8 cellular contexts compared by ENCODE assay signal in the genomic region with DNA sequence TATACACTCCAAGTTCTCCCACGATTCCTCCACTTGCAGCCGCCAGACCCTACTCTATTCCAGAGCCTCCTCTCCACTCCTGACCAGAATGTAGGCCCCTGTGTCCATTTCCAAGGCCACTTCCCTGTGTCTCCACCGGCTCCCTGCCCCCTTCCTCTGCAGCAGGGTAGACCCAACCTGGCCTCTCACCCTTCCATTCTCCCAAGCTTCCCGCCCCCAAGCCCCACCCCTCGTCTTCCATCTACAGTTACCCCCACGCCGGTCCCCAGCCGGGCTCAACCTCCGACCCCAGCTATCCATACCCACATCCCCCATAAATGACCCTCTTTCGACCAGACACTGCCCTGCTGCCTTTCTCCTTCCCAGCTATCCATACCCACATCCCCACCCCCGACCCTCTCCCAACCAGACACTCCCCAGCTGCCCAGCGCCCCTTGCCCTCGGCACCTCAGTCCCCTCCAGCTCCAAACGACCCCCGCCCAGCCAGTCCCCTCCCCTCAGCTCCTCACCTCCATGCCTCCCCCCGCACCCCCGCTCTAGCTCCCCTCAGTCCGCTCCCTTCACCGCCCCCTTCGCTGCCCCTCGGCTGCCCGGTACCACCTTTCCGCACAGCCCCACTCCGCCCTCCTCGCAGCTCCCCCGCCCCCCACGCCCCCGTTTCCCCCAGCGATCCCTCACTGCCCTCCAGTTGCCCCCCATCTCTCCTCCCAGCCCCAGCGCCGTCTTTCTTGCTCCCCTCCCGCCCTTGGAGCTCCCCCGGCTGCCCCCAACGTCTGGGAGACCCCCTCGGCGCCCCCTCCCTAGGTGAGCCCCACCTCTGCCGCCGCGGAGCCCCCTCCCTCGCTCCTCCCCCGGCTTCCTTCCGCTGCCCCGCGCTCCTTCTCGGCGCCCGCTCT. TPM values are rescaled to one million over a fixed set of nuclear protein-coding genes. Genes with fewer than 3 reads are reported as not detected.
A peak's percentile ranks its signal among the peaks of the same experiment; 100 is the strongest.
DNase-seq lines count a peak whose midpoint lies in the region.

No MANE protein-coding gene starts in this region.

- no peak for DNase-seq in activated T-cell treated with anti-CD3 and anti-CD28 coated beads, Interleukin-2, amount 50 U/mL, for 24 hours
- no peak for DNase-seq in activated T-cell treated with anti-CD3 and anti-CD28 coated beads, Interleukin-2, amount 50 U/mL, for 1 hour
- no peak for DNase-seq in activated T-helper 2 cell treated with anti-CD3 and anti-CD28 coated beads, Interferon-gamma antibody, Interleukin-2, Interleukin-4, amounts not matched to agents 10 μg/mL and 5 μg/mL and 100 μg/mL, durations not matched to agents 14 hours and 24 hours and 36 hours (ENCODE audit: low spot score)
- DNase-seq in iPS-NIHi7 (ENCODE audit: extremely low spot score) (peak; percentile 55), NK-92 (lab: John Stamatoyannopoulos, UW; ENCODE audit: unreplicated experiment) (no peak), H4 (ENCODE audit: low spot score) (no peak), SW 1271 (lab: John Stamatoyannopoulos, UW) (no peak)

- no peaks in the 10 kb centered on the region for H3K36me3 Mint-ChIP-seq in activated T-cell treated with anti-CD3 and anti-CD28 coated beads, Interleukin-2, amount 50 U/mL, for 24 hours (ENCODE audit: low read depth)
- H3K36me3 Mint-ChIP-seq in activated T-helper 2 cell treated with anti-CD3 and anti-CD28 coated beads, Interferon-gamma antibody, Interleukin-2, Interleukin-4, amounts not matched to agents 10 μg/mL and 5 μg/mL and 100 μg/mL, durations not matched to agents 14 hours and 24 hours and 36 hours (ENCODE audit: low read depth): no peaks in the 10 kb centered on the region

- H3K27me3 ChIP-seq in thymus (ENCODE audit: control insufficient read depth, insufficient read depth): peaks cover 9% of the 10 kb centered on the region

- H3K27ac Mint-ChIP-seq in activated T-cell treated with anti-CD3 and anti-CD28 coated beads, Interleukin-2, amount 50 U/mL, for 24 hours: no peak overlapping the region
- no peak overlapping the region for H3K27ac Mint-ChIP-seq in activated T-helper 2 cell treated with anti-CD3 and anti-CD28 coated beads, Interferon-gamma antibody, Interleukin-2, Interleukin-4, amounts not matched to agents 10 μg/mL and 5 μg/mL and 100 μg/mL, durations not matched to agents 14 hours and 24 hours and 36 hours

- H3K4me1 Mint-ChIP-seq in activated T-cell treated with anti-CD3 and anti-CD28 coated beads, Interleukin-2, amount 50 U/mL, for 24 hours (ENCODE audit: low read depth): peaks cover 9% of the 10 kb centered on the region
- peaks cover 7% of the 10 kb centered on the region for H3K4me1 Mint-ChIP-seq in activated T-helper 2 cell treated with anti-CD3 and anti-CD28 coated beads, Interferon-gamma antibody, Interleukin-2, Interleukin-4, amounts not matched to agents 10 μg/mL and 5 μg/mL and 100 μg/mL, durations not matched to agents 14 hours and 24 hours and 36 hours (ENCODE audit: low read depth)

- 25% methylated on average over 47 of the region's 47 CpGs for WGBS in thymus

- no peaks in the 10 kb centered on the region for H3K9me3 ChIP-seq in thymus (ENCODE audit: control insufficient read depth)

- no peaks in the 10 kb centered on the region for H3K4me1 ChIP-seq in thymus (ENCODE audit: control insufficient read depth, insufficient read depth, low read length)

- H3K9me3 Mint-ChIP-seq in activated T-cell treated with anti-CD3 and anti-CD28 coated beads, Interleukin-2, amount 50 U/mL, for 24 hours: no peaks in the 10 kb centered on the region
- H3K9me3 Mint-ChIP-seq in activated T-helper 2 cell treated with anti-CD3 and anti-CD28 coated beads, Interferon-gamma antibody, Interleukin-2, Interleukin-4, amounts not matched to agents 10 μg/mL and 5 μg/mL and 100 μg/mL, durations not matched to agents 14 hours and 24 hours and 36 hours: no peaks in the 10 kb centered on the region

- H3K27me3 Mint-ChIP-seq in activated T-cell treated with anti-CD3 and anti-CD28 coated beads, Interleukin-2, amount 50 U/mL, for 24 hours: peaks cover 32% of the 10 kb centered on the region
- H3K27me3 Mint-ChIP-seq in activated T-helper 2 cell treated with anti-CD3 and anti-CD28 coated beads, Interferon-gamma antibody, Interleukin-2, Interleukin-4, amounts not matched to agents 10 μg/mL and 5 μg/mL and 100 μg/mL, durations not matched to agents 14 hours and 24 hours and 36 hours (ENCODE audit: low read depth): peaks cover 60% of the 10 kb centered on the region

- no peak overlapping the region for H3K27ac ChIP-seq in thymus (ENCODE audit: low read depth)

- peak overlapping the region; percentile 64 for H3K4me3 ChIP-seq in thymus (ENCODE audit: low read length)

- H3K36me3 ChIP-seq in thymus (ENCODE audit: control insufficient read depth, insufficient read depth): no peaks in the 10 kb centered on the region

- H3K4me3 Mint-ChIP-seq in activated T-cell treated with anti-CD3 and anti-CD28 coated beads, Interleukin-2, amount 50 U/mL, for 24 hours: peak overlapping the region; percentile 37
- H3K4me3 Mint-ChIP-seq in activated T-helper 2 cell treated with anti-CD3 and anti-CD28 coated beads, Interferon-gamma antibody, Interleukin-2, Interleukin-4, amounts not matched to agents 10 μg/mL and 5 μg/mL and 100 μg/mL, durations not matched to agents 14 hours and 24 hours and 36 hours (ENCODE audit: low read depth): peak overlapping the region; percentile 59

- intact Hi-C loops in activated T-helper 2 cell treated with anti-CD3 and anti-CD28 coated beads, Interferon-gamma antibody, Interleukin-2, Interleukin-4, amounts not matched to agents 10 μg/mL and 5 μg/mL and 100 μg/mL, durations not matched to agents 14 hours and 24 hours and 36 hours (cut with micrococcal nuclease): no loop called here

RNA-seq across cellular contexts. Expression of a gene that starts 0.7 kb away (rescaled TPM):
- total RNA-seq in activated T-helper 2 cell treated with anti-CD3 and anti-CD28 coated beads, Interferon-gamma antibody, Interleukin-2, Interleukin-4, amounts not matched to agents 10 μg/mL and 5 μg/mL and 100 μg/mL, durations not matched to agents 14 hours and 24 hours and 36 hours: 0.07 and 0.09 TPM in 2 replicates
- 0.07 TPM for polyA plus RNA-seq in thymus
- total RNA-seq in H4 (2014; rRNA removed; shearing (Covaris generic)): 0.43 and 0.54 TPM in 2 replicates

RNA-seq across cellular contexts. Expression of a gene that starts 43.8 kb away (rescaled TPM):
- 16.5 and 18.3 TPM in 2 replicates for total RNA-seq in activated T-helper 2 cell treated with anti-CD3 and anti-CD28 coated beads, Interferon-gamma antibody, Interleukin-2, Interleukin-4, amounts not matched to agents 10 μg/mL and 5 μg/mL and 100 μg/mL, durations not matched to agents 14 hours and 24 hours and 36 hours
- polyA plus RNA-seq in thymus: 11.1 TPM
- 9.2 and 13.2 TPM in 2 replicates for total RNA-seq in H4 (2014; rRNA removed; shearing (Covaris generic))
